Comparison of ENCODE assay signal across 8 cellular contexts in the genomic region with DNA sequence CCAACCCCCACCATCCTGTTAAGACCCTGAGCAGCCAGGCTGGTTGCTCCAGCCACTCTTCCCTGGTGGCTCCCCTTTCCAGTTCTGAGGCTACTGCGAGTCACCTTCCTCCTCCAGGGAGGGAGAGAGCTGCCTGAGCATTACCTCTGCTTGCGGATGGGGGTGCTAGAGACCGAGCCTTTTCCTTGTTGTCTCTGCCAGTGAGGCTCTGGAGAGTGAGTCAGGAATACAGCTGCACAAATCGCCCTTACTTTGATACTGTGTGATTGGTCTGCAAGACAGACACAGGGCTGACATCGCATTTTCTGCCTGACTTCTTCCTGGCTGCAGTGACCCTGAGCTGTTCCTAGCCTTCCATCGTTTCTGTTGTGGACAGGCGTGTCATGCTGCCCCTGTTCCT. TPM values are rescaled to one million over a fixed set of nuclear protein-coding genes. Genes with fewer than 3 reads are reported as not detected.
A peak's percentile ranks its signal among the peaks of the same experiment; 100 is the strongest.
DNase-seq lines count a peak whose midpoint lies in the region; FAIRE-seq and TF ChIP-seq lines count a peak whose summit lies in the region.

No MANE protein-coding gene starts in this region.

- POLR2A ChIA-PET in OCI-LY7 (lab: Charles Lee): interaction anchor here (0.7 kb wide), 2 partner anchors 27 to 159 kb away, joined by 3 to 4 read pairs; no protein-coding TSS in a partner anchor

- H3K9me2 ChIP-seq in OCI-LY7 (ENCODE audit: insufficient read depth, low read length): no peaks in the 10 kb centered on the region

- DNase-seq in Daoy (ENCODE audit: low read depth) (peak; percentile 96), NCI-H510A treated with DMSO at 0.1 percent for 48 hours (lab: John Stamatoyannopoulos, UW) (peak; percentile 95), dedifferentiated amniotic fluid mesenchymal stem cell (ENCODE audit: extremely low spot score) (peak; percentile 90), vagina (ENCODE audit: extremely low spot score in 2 of 2) (no peak), NCI-H2081 treated with DMSO at 0.1 percent for 48 hours (lab: John Stamatoyannopoulos, UW) (no peak), OCI-LY7 (ENCODE audit: low spot score) (no peak), GM12891 (ENCODE audit: insufficient read length, low spot score) (no peak)

- H3K4me3 ChIP-seq in liver (ENCODE audit: low read depth in 1 of 3, low read length in 3 of 3) (no peak overlapping the region), vagina (no peak overlapping the region), OCI-LY7 (ENCODE audit: low read depth, low read length, poor library complexity, severe bottlenecking) (no peak overlapping the region)

- no peaks in the 10 kb centered on the region for H3K36me3 ChIP-seq in liver (ENCODE audit: control insufficient read depth in 4 of 4, insufficient read depth in 3 of 4, low read depth in 1 of 4, low read length in 3 of 4)
- no peaks in the 10 kb centered on the region for H3K36me3 ChIP-seq in vagina
- no peaks in the 10 kb centered on the region for H3K36me3 ChIP-seq in OCI-LY7 (ENCODE audit: insufficient read depth, low read length)

- no peaks in the 10 kb centered on the region for H4K20me1 ChIP-seq in OCI-LY7 (ENCODE audit: insufficient read depth, low read length)

- H3K9ac ChIP-seq in liver (ENCODE audit: low read depth in 1 of 2, low read length in 2 of 2): no peak overlapping the region

- intact Hi-C loops in vagina (cut with DNase I): no loop called here
- intact Hi-C loops in OCI-LY7 (cut with micrococcal nuclease; ENCODE audit: unreplicated experiment): no loop called here

- no peak overlapping the region for H2AFZ ChIP-seq in OCI-LY7 (ENCODE audit: low read length)

- TF ChIP-seq RAD21 in liver (IDR thresholded peaks at IDR 0.05): peak; percentile 71 to 82

- H3K27ac ChIP-seq in liver (ENCODE audit: low read depth in 1 of 2, low read length in 2 of 2) (no peak overlapping the region), vagina (no peak overlapping the region), OCI-LY7 (ENCODE audit: low read depth, low read length, poor library complexity, severe bottlenecking) (no peak overlapping the region)

- no peak for FAIRE-seq in GM12891 (lab: Jason Lieb, UNC)

- H3K27me3 ChIP-seq in liver (ENCODE audit: control insufficient read depth in 4 of 4, insufficient read depth in 4 of 4, low read length in 3 of 4) (no peaks in the 10 kb centered on the region), vagina (no peaks in the 10 kb centered on the region)

- H3K4me1 ChIP-seq in liver (ENCODE audit: control insufficient read depth in 4 of 4, insufficient read depth in 4 of 4, low read length in 3 of 4): no peaks in the 10 kb centered on the region
- peaks cover 11% of the 10 kb centered on the region for H3K4me1 ChIP-seq in vagina
- no peaks in the 10 kb centered on the region for H3K4me1 ChIP-seq in OCI-LY7 (ENCODE audit: insufficient read depth, low read length, poor library complexity, severe bottlenecking)

- H3K79me2 ChIP-seq in OCI-LY7 (ENCODE audit: insufficient read depth, low read depth, low read length): no peaks in the 10 kb centered on the region

- H3K4me2 ChIP-seq in OCI-LY7 (ENCODE audit: low read length): no peak overlapping the region

- BruUV-seq in OCI-LY7 (replicated peaks; lab: Mats Ljungman, UMichigan): no TSS peak

- 81% methylated on average over 7 of the region's 7 CpGs for WGBS in liver

- H3K9me3 ChIP-seq in liver (ENCODE audit: control insufficient read depth in 4 of 4, low read length in 3 of 4): no peaks in the 10 kb centered on the region
- no peaks in the 10 kb centered on the region for H3K9me3 ChIP-seq in vagina
- no peaks in the 10 kb centered on the region for H3K9me3 ChIP-seq in OCI-LY7 (ENCODE audit: low read length)

- TF ChIP-seq POLR2A in vagina (IDR thresholded peaks at IDR 0.05) (no peak), GM12891 (IDR thresholded peaks at IDR 0.05; ENCODE audit: low read depth, low read length) (no peak)

- CTCF ChIA-PET in OCI-LY7 (lab: Charles Lee; ENCODE audit: unreplicated experiment): no interaction called here

- TF ChIP-seq CTCF in liver (IDR thresholded peaks at IDR 0.05; ENCODE audit: low read depth, low read length, missing input control): peak; percentile 40
- TF ChIP-seq CTCF in vagina (IDR thresholded peaks at IDR 0.05): peak in 2 of 3 experiments; percentile 22 to 24
- TF ChIP-seq CTCF in OCI-LY7 (conservative IDR thresholded peaks at IDR 0.05; ENCODE audit: low read length): no peak

TF ChIP-seq in liver, 16 proteins besides CTCF, POLR2A, EP300 and RAD21:
- TF ChIP-seq HNF4A (conservative IDR thresholded peaks at IDR 0.05): no peak
- no peak for TF ChIP-seq HNF4G (IDR thresholded peaks at IDR 0.05)
- no peak for TF ChIP-seq JUND (IDR thresholded peaks at IDR 0.05)
- TF ChIP-seq, protein P1, sequence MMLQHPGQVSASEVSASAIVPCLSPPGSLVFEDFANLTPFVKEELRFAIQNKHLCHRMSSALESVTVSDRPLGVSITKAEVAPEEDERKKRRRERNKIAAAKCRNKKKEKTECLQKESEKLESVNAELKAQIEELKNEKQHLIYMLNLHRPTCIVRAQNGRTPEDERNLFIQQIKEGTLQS (IDR thresholded peaks at IDR 0.05): no peak
- TF ChIP-seq, protein P2, sequence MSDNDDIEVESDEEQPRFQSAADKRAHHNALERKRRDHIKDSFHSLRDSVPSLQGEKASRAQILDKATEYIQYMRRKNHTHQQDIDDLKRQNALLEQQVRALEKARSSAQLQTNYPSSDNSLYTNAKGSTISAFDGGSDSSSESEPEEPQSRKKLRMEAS (IDR thresholded peaks at IDR 0.05): no peak
- peak; percentile 18 for TF ChIP-seq NR2F2 (IDR thresholded peaks at IDR 0.05)
- TF ChIP-seq FOXA2 (IDR thresholded peaks at IDR 0.05): no peak

TF ChIP-seq in GM12891, 5 proteins besides CTCF, POLR2A, EP300 and RAD21:
- no peak for TF ChIP-seq PAX5 (IDR thresholded peaks at IDR 0.05; ENCODE audit: insufficient read depth, low read length, severe bottlenecking)
- TF ChIP-seq TAF1 (IDR thresholded peaks at IDR 0.05; ENCODE audit: low read depth, low read length): no peak
- TF ChIP-seq POLR2AphosphoS5 (IDR thresholded peaks at IDR 0.05; ENCODE audit: low read depth, low read length): no peak
- TF ChIP-seq SPI1 (IDR thresholded peaks at IDR 0.05; ENCODE audit: low read depth, low read length): no peak
- no peak for TF ChIP-seq POU2F2 (IDR thresholded peaks at IDR 0.05; ENCODE audit: low read depth, low read length)

RNA-seq across cellular contexts. Expression of gene WDR25, which starts 41.2 kb away (rescaled TPM):
- total RNA-seq in Daoy (2014; rRNA removed; shearing (Covaris generic)): 30.2 and 32.1 TPM in 2 replicates
- 1 to 10 TPM; 5.1 to 8.3 TPM for total RNA-seq in liver
- polyA plus RNA-seq in liver: 1 to 10 TPM; 3.2 to 5.0 TPM
- total RNA-seq in vagina: 4.2 TPM
- total RNA-seq in OCI-LY7 (2014; rRNA removed; shearing (Covaris generic)): 6.5 and 8.5 TPM in 2 replicates
- 8.2 and 8.9 TPM in 2 replicates for total RNA-seq in OCI-LY7 (2022)
- polyA plus RNA-seq in GM12891 (2012; ENCODE audit: low read depth, missing spikeins): 3.7 TPM

Comparison
In these comparisons a context has a peak if more than half of its experiments do, and no peak if none do; other contexts are left out.
1. DNase-seq: peak in Daoy (single experiment), NCI-H510A treated with DMSO at 0.1 percent for 48 hours (single experiment) and dedifferentiated amniotic fluid mesenchymal stem cell (single experiment); none in vagina (0 of 2), NCI-H2081 treated with DMSO at 0.1 percent for 48 hours (single experiment), OCI-LY7 (single experiment) and GM12891 (single experiment).